ENCODE assay signal across 20 cellular contexts in genomic region chr7:7495171-7495570, GRCh38. TPM values are rescaled to one million over a fixed set of nuclear protein-coding genes. Genes with fewer than 3 reads are reported as not detected.
DNase-seq lines count a peak whose midpoint lies in the region; ATAC-seq, FAIRE-seq and TF ChIP-seq lines count a peak whose summit lies in the region.
"Had no signal": no experiment of that assay in that cellular context is flagged by ENCODE, and none has a peak within 500 bp of the region (broad histone marks: within the 10 kb centered on the region; RNA-seq: fewer than 3 reads in every experiment).

No MANE protein-coding gene starts in this region.

- DNase-seq in NCI-H1417 (lab: John Stamatoyannopoulos, UW) (peak in 2 of 3 experiments; percentile 21 to 63), NCI-H1417 treated with DMSO at 0.1 percent for 48 hours (lab: John Stamatoyannopoulos, UW) (no peak), NCI-H69 (lab: John Stamatoyannopoulos, UW) (peak; percentile 31), lower leg skin (ENCODE audit: low spot score in 2 of 2) (no peak)
- DNase-seq: AML-193; Caco-2; Calu3; CD4-positive, alpha-beta T cell; CD8-positive, alpha-beta T cell; DMS79 treated with DMSO at 0.1 percent for 48 hours; GDM1 had no signal

- H3K4me3 ChIP-seq in lower leg skin (ENCODE audit: low read depth, poor library complexity, severe bottlenecking): no peak overlapping the region
- H3K4me3 ChIP-seq: A549; BLaER1 treated with 17β-estradiol and CSF1 and Interleukin-3, amounts not matched to agents 10 nM and 100 nM; GM12878 had no signal

- peak; percentile 8 for FAIRE-seq in G401.6 (lab: Jason Lieb, UNC)
- FAIRE-seq: A549, D721Med, GM12878, GM12892, GM18507 had no signal

- TF ChIP-seq POLR2A in lower leg skin (IDR thresholded peaks at IDR 0.05): no peak

- no peak for TF ChIP-seq CTCF in lower leg skin (IDR thresholded peaks at IDR 0.05)

- intact Hi-C loops in lower leg skin (cut with DNase I; ENCODE audit: low total_unique reads): no loop called here

- 0% methylated on average over 1 of the region's 1 CpG for WGBS in lower leg skin, 2 donors

- no peak for ATAC-seq in HG03097 (IDR thresholded peaks at IDR 0.05; ENCODE audit: low FRiP score, unreplicated experiment)
- ATAC-seq: A549; CD8-positive, alpha-beta T cell; GM12878 had no signal

RNA-seq across cellular contexts. Expression of gene COL28A1, which starts 40.5 kb away (rescaled TPM):
- 10 to 100 TPM in 1 of 4 donors, 1 to 10 TPM in 3; 1.6 to 10.5 (median 3.2) TPM for total RNA-seq in lower leg skin
- total RNA-seq: A172, GM12878 had no signal

Comparison
In these comparisons a context has a peak if more than half of its experiments do, and no peak if none do; other contexts are left out.
1. DNase-seq: peak in NCI-H1417 (2 of 3) and NCI-H69 (single experiment); none in NCI-H1417 treated with DMSO at 0.1 percent for 48 hours (single experiment) and lower leg skin (0 of 2).